In the genomic region with DNA sequence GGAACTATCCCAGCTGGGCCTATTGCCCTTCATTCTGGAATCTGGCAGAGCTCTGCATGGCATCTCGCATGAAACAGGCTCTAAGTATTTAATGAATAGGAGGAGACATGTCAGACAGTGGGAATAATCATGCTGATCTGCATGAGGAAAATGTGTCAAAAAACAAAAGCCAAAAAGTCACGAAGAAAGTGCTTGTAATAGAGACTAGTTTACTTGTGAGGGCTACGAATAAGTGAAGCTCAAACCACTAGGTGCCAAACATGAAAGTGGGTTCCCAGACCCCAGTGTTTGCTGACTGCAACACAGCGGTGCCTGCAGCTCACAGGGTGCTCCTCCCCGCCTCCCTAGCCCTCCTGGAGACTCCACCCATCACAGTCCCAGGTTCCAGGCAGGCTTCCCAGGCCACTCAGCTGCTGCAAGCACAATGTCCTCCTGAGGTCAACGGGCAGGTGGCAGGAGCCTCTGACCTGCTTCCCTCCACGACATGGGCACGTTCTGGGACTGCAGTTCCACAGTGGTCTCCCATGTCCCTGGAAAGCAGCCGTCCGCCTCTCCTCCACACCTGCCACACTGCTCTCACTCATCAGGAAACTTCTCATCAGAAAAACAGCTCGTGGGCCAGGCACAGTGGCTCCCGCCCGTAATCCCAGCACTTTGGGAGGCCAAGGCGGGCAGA, we compare ENCODE assay signal across 12 cellular contexts.
A peak's percentile ranks its signal among the peaks of the same experiment; 100 is the strongest.
DNase-seq lines count a peak whose midpoint lies in the region; ATAC-seq, FAIRE-seq and TF ChIP-seq lines count a peak whose summit lies in the region.
"Had no signal": no experiment of that assay in that cellular context is flagged by ENCODE, and none has a peak within 500 bp of the region (broad histone marks: within the 10 kb centered on the region; RNA-seq: fewer than 3 reads in every experiment).

No MANE protein-coding gene starts in this region.

- H3K36me3 ChIP-seq in GM23248 (ENCODE audit: low read depth) = no peaks in the 10 kb centered on the region
- H3K36me3 ChIP-seq in GM12878 (ENCODE audit: control insufficient read depth in 2 of 2, insufficient read depth in 2 of 2, low read length in 1 of 2) = peaks cover 14 to 18% of the 10 kb centered on the region in 2 experiments
- no peaks in the 10 kb centered on the region for H3K36me3 ChIP-seq in gastrocnemius medialis
- H3K36me3 ChIP-seq in neural progenitor cell = no peaks in the 10 kb centered on the region
- H3K36me3 ChIP-seq: colonic mucosa had no signal

- H3K36me3 Mint-ChIP-seq in neural progenitor cell = peaks cover 24% of the 10 kb centered on the region
- peaks cover 52% of the 10 kb centered on the region for H3K36me3 Mint-ChIP-seq in activated T-helper 17 cell treated with anti-CD3 and anti-CD28 coated beads, Interleukin-2, amount 50 U/mL, for 72 hours (ENCODE audit: low read depth)

- TF ChIP-seq RAD21 in GM12878 (IDR thresholded peaks at IDR 0.05; ENCODE audit: insufficient read depth, low read depth, low read length) = no peak

- CTCF ChIA-PET in GM12878 (lab: Yijun Ruan, JAX) = no interaction called here

- H3F3A ChIP-seq in GM23248 (ENCODE audit: insufficient read depth) (peaks cover 29% of the 10 kb centered on the region; the same call in 1 of the 2 replicates), neural progenitor cell (ENCODE audit: low read depth) (no peaks in the 10 kb centered on the region)

- in situ Hi-C loops in GM23248 (cut with MboI) = no loop called here
- in situ Hi-C loops in GM12878 (cut with MboI) = no loop called here
- in situ Hi-C loops in gastrocnemius medialis (cut with MboI; ENCODE audit: low sequenced_read_pairs in 4 of 4) = no loop called here

- TF ChIP-seq CTCF in GM12878 (IDR thresholded peaks at IDR 0.05 in 2 of 3, conservative IDR thresholded peaks at IDR 0.05 in 1 of 3; ENCODE audit: control insufficient read depth in 2 of 3, extremely low read depth in 1 of 3, insufficient read depth in 1 of 3, low read depth in 3 of 3, low read length in 3 of 3) = no peak
- TF ChIP-seq CTCF in gastrocnemius medialis (IDR thresholded peaks at IDR 0.05 in 4 of 5, conservative IDR thresholded peaks at IDR 0.05 in 1 of 5) = no peak
- no peak for TF ChIP-seq CTCF in neural progenitor cell (IDR thresholded peaks at IDR 0.05)

- H3K4me2 ChIP-seq in GM23248 (ENCODE audit: unreplicated experiment) (peak overlapping the region; percentile 49), GM12878 (ENCODE audit: control insufficient read depth, insufficient read depth) (no peak overlapping the region), neural progenitor cell (no peak overlapping the region)

- SMC1A ChIA-PET in GM12878 (lab: Charles Lee; ENCODE audit: uncharacterized antibody, unreplicated experiment) = no interaction called here

- no peak overlapping the region; the same call in 1 of the 2 replicates for H3K9ac ChIP-seq in GM23248
- no peak overlapping the region for H3K9ac ChIP-seq in GM12878 (ENCODE audit: control insufficient read depth, insufficient read depth, low read length)
- no peak overlapping the region for H3K9ac ChIP-seq in neural progenitor cell

- H3K9me3 ChIP-seq in GM23248 (ENCODE audit: low read depth) (no peaks in the 10 kb centered on the region), GM12878 (replicated peaks; ENCODE audit: control insufficient read depth, insufficient read depth, low read length) (no peaks in the 10 kb centered on the region), right cardiac atrium (ENCODE audit: control insufficient read depth, low read length) (no peaks in the 10 kb centered on the region), gastrocnemius medialis (no peaks in the 10 kb centered on the region), neural progenitor cell (ENCODE audit: low read depth) (no peaks in the 10 kb centered on the region)
- H3K9me3 ChIP-seq: colonic mucosa had no signal

- H3K27ac ChIP-seq in GM23248 = peak overlapping the region; percentile 54
- no peak overlapping the region for H3K27ac ChIP-seq in GM12878 (ENCODE audit: control insufficient read depth, insufficient read depth)
- H3K27ac ChIP-seq in right cardiac atrium (ENCODE audit: low read length) = no peak overlapping the region
- H3K27ac ChIP-seq in gastrocnemius medialis = peak overlapping the region; percentile 54 to 74 (median 69)
- no peak overlapping the region for H3K27ac ChIP-seq in neural progenitor cell
- H3K27ac ChIP-seq: colonic mucosa had no signal

- H2AFZ ChIP-seq in GM23248 = no peak overlapping the region
- no peak overlapping the region for H2AFZ ChIP-seq in GM12878 (ENCODE audit: control insufficient read depth, low read depth, low read length)
- no peak overlapping the region for H2AFZ ChIP-seq in neural progenitor cell (replicated peaks)

- H3K4me3 ChIP-seq in GM23248 (no peak overlapping the region), GM12878 (no peak overlapping the region), right cardiac atrium (ENCODE audit: low read length) (no peak overlapping the region), gastrocnemius medialis (no peak overlapping the region), neural progenitor cell (no peak overlapping the region)
- H3K4me3 ChIP-seq: colonic mucosa had no signal

- H4K20me1 ChIP-seq in GM23248 (ENCODE audit: insufficient read depth) = peaks cover 67% of the 10 kb centered on the region
- H4K20me1 ChIP-seq in GM12878 (ENCODE audit: control insufficient read depth, insufficient read depth) = peaks cover 24% of the 10 kb centered on the region
- H4K20me1 ChIP-seq in neural progenitor cell (ENCODE audit: low read depth) = peaks cover 90% of the 10 kb centered on the region

- H3K4me3 Mint-ChIP-seq in neural progenitor cell = no peak overlapping the region
- no peak overlapping the region for H3K4me3 Mint-ChIP-seq in activated T-helper 17 cell treated with anti-CD3 and anti-CD28 coated beads, Interleukin-2, amount 50 U/mL, for 72 hours

- no peak for TF ChIP-seq EP300 in GM12878 (IDR thresholded peaks at IDR 0.05; ENCODE audit: borderline replicate concordance in 1 of 2, control insufficient read depth in 1 of 2, low read depth in 2 of 2, low read length in 2 of 2)

- RAD21 ChIA-PET in GM12878 (lab: Charles Lee; ENCODE audit: unreplicated experiment) = no interaction called here

- peaks cover 26% of the 10 kb centered on the region for H3K4me1 Mint-ChIP-seq in neural progenitor cell
- H3K4me1 Mint-ChIP-seq in activated T-helper 17 cell treated with anti-CD3 and anti-CD28 coated beads, Interleukin-2, amount 50 U/mL, for 72 hours = peaks cover 23% of the 10 kb centered on the region

- no TSS peak for BruUV-seq in GM12878 (replicated peaks; lab: Mats Ljungman, UMichigan)

- no peak overlapping the region for H3K27ac Mint-ChIP-seq in neural progenitor cell
- no peak overlapping the region for H3K27ac Mint-ChIP-seq in activated T-helper 17 cell treated with anti-CD3 and anti-CD28 coated beads, Interleukin-2, amount 50 U/mL, for 72 hours

- intact Hi-C loops in GM12878 (cut with micrococcal nuclease; ENCODE audit: unreplicated experiment) (no loop called here), right cardiac atrium (cut with DNase I) (no loop called here), gastrocnemius medialis (cut with DNase I; ENCODE audit: low total_unique reads) (no loop called here)

- no peak for FAIRE-seq in GM12878 (lab: Jason Lieb, UNC)

- H3K27me3 ChIP-seq in GM23248 (replicated peaks; ENCODE audit: insufficient read depth) (no peaks in the 10 kb centered on the region), GM12878 (replicated peaks in 1 of 2; ENCODE audit: control insufficient read depth in 2 of 2, insufficient read depth in 2 of 2, low read length in 1 of 2) (no peaks in the 10 kb centered on the region), right cardiac atrium (ENCODE audit: control insufficient read depth, insufficient read depth) (no peaks in the 10 kb centered on the region), gastrocnemius medialis (no peaks in the 10 kb centered on the region), neural progenitor cell (no peaks in the 10 kb centered on the region)
- H3K27me3 ChIP-seq: colonic mucosa had no signal

- DNase-seq in GM23248 (peak; percentile 51), GM12878 (ENCODE audit: low read depth, low spot score) (no peak), right cardiac atrium (peak in 1 of 3 donors; percentile 66), gastrocnemius medialis (peak; percentile 47 to 80), NCI-H1694 (lab: John Stamatoyannopoulos, UW) (no peak), neural progenitor cell (ENCODE audit: low spot score) (no peak)
- DNase-seq: activated gamma-delta T cell, C1 segment of cervical spinal cord, colonic mucosa, NCI-H82 had no signal

- H3K4me1 ChIP-seq in GM23248 (ENCODE audit: insufficient read depth) (peaks cover 27% of the 10 kb centered on the region), GM12878 (ENCODE audit: control insufficient read depth, insufficient read depth, low read length) (no peaks in the 10 kb centered on the region), right cardiac atrium (ENCODE audit: control insufficient read depth, insufficient read depth, low read length) (peaks cover 13% of the 10 kb centered on the region), gastrocnemius medialis (peaks cover 57 to 66% of the 10 kb centered on the region in 2 donors), neural progenitor cell (peaks cover 6% of the 10 kb centered on the region)

- TF ChIP-seq POLR2A in GM12878 (IDR thresholded peaks at IDR 0.05; ENCODE audit: low read depth, low read length) (peak; percentile 45; the same call in 1 of the 2 replicates), gastrocnemius medialis (IDR thresholded peaks at IDR 0.05) (no peak)

- ATAC-seq in GM12878 = no peak
- ATAC-seq in right cardiac atrium = peak; percentile 29 to 30
- ATAC-seq in gastrocnemius medialis = peak in 1 of 2 donors; percentile 67
- ATAC-seq in GM21515 (IDR thresholded peaks at IDR 0.05; ENCODE audit: unreplicated experiment) = no peak
- ATAC-seq in activated T-helper 17 cell treated with anti-CD3 and anti-CD28 coated beads, Interleukin-2, amount 50 U/mL, for 72 hours (replicated peaks) = no peak

- peaks cover 6% of the 10 kb centered on the region for H3K9me3 Mint-ChIP-seq in neural progenitor cell
- H3K9me3 Mint-ChIP-seq in activated T-helper 17 cell treated with anti-CD3 and anti-CD28 coated beads, Interleukin-2, amount 50 U/mL, for 72 hours = no peaks in the 10 kb centered on the region

- H3K27me3 Mint-ChIP-seq in neural progenitor cell (ENCODE audit: insufficient read depth, low read depth) = peaks cover 3% of the 10 kb centered on the region
- H3K27me3 Mint-ChIP-seq in activated T-helper 17 cell treated with anti-CD3 and anti-CD28 coated beads, Interleukin-2, amount 50 U/mL, for 72 hours = no peaks in the 10 kb centered on the region

- POLR2A ChIA-PET in GM12878 (lab: Charles Lee) = no interaction called here

- no peaks in the 10 kb centered on the region for H3K9me2 ChIP-seq in GM23248 (ENCODE audit: insufficient read depth)

- H3K79me2 ChIP-seq in GM23248 (ENCODE audit: insufficient read depth) (peaks cover 95% of the 10 kb centered on the region), GM12878 (ENCODE audit: control insufficient read depth, insufficient read depth, low read length) (peaks cover 81% of the 10 kb centered on the region), neural progenitor cell (ENCODE audit: low read depth) (peaks cover 98% of the 10 kb centered on the region)

- WGBS in GM23248 (ENCODE audit: low coverage in 1 of 2, low lambda C conversion rate in 2 of 2, missing lambda C conversion rate in 2 of 2), 2 experiments = 77 to 79% methylated on average over 14 of the region's 14 CpGs
- 93% methylated on average over 12 of the region's 14 CpGs for WGBS in GM12878 (ENCODE audit: insufficient coverage, insufficient replicate concordance, low lambda C conversion rate, missing lambda C conversion rate)
- WGBS in right cardiac atrium = 77% methylated on average over 14 of the region's 14 CpGs

Comparison
In these comparisons a context has a peak if more than half of its experiments do, and no peak if none do; other contexts are left out.
1. DNase-seq: peak in GM23248 (single experiment) and gastrocnemius medialis (2 of 2); none in GM12878 (single experiment), NCI-H1694 (single experiment) and neural progenitor cell (single experiment).
2. H3K27ac ChIP-seq: peak in GM23248 (single experiment) and gastrocnemius medialis (4 of 4); none in GM12878 (single experiment), right cardiac atrium (single experiment) and neural progenitor cell (single experiment).
3. ATAC-seq: peak in right cardiac atrium (2 of 2); none in GM12878 (single experiment), GM21515 (single experiment) and activated T-helper 17 cell treated with anti-CD3 and anti-CD28 coated beads, Interleukin-2, amount 50 U/mL, for 72 hours (single experiment).